In the genomic region with DNA sequence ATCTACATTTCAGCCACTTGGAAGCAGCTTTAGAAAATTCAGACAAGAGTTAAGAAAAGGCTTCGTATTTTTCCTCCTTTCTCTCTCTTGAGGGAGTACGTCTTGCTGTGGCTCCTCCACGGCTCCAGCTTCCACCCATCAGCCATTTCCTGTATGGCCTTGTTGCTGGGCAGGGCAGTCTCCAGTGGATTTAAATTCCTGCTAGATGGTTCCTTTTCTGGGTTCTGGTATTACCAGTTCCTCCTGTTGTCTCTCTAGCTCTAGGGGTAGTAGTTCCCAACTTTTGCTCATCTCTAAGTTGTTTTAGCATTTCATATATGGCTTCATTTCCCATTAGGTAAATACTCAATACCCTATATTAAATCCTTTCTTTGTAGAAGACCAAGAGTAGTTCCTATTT, we compare ENCODE assay signal across 34 cellular contexts.
"Had no signal": no experiment of that assay in that cellular context is flagged by ENCODE, and none has a peak within 500 bp of the region (broad histone marks: within the 10 kb centered on the region; RNA-seq: fewer than 3 reads in every experiment).

No MANE protein-coding gene starts in this region.

- H3K4me1 Mint-ChIP-seq: activated CD4-positive, alpha-beta T cell treated with anti-CD3 and anti-CD28 coated beads for 36 hours; activated CD4-positive, alpha-beta T cell treated with anti-CD3 and anti-CD28 coated beads, Interleukin-2, amount 10 ng/mL, durations not matched to agents 24 days and 14 days; activated CD8-positive, alpha-beta memory T cell treated with anti-CD3 and anti-CD28 coated beads, Interleukin-2, amount 10 ng/mL, durations not matched to agents 7 days and 5 days; activated naive CD4-positive, alpha-beta T cell treated with anti-CD3 and anti-CD28 coated beads, Interleukin-2, amount 50 U/mL, for 24 hours; activated naive CD8-positive, alpha-beta T cell treated with anti-CD3 and anti-CD28 coated beads for 36 hours; activated naive CD8-positive, alpha-beta T cell treated with anti-CD3 and anti-CD28 coated beads, Interleukin-2, amount 50 U/mL, for 24 hours; T-helper 17 cell had no signal

- H3K27ac Mint-ChIP-seq: activated CD4-positive, alpha-beta memory T cell treated with anti-CD3 and anti-CD28 coated beads for 36 hours; activated CD4-positive, alpha-beta T cell treated with anti-CD3 and anti-CD28 coated beads for 36 hours; activated CD4-positive, alpha-beta T cell treated with anti-CD3 and anti-CD28 coated beads, Interleukin-2, amount 10 ng/mL, durations not matched to agents 24 days and 14 days; activated CD8-positive, alpha-beta memory T cell treated with anti-CD3 and anti-CD28 coated beads, Interleukin-2, amount 10 ng/mL, durations not matched to agents 7 days and 5 days; activated CD8-positive, alpha-beta T cell treated with anti-CD3 and anti-CD28 coated beads, Interleukin-2, amount 10 ng/mL, durations not matched to agents 7 days and 5 days; activated naive CD4-positive, alpha-beta T cell treated with anti-CD3 and anti-CD28 coated beads for 36 hours; activated naive CD4-positive, alpha-beta T cell treated with anti-CD3 and anti-CD28 coated beads, Interleukin-2, amount 50 U/mL, for 24 hours; activated naive CD8-positive, alpha-beta T cell treated with anti-CD3 and anti-CD28 coated beads for 36 hours; activated naive CD8-positive, alpha-beta T cell treated with anti-CD3 and anti-CD28 coated beads, Interleukin-2, amount 50 U/mL, for 24 hours; activated T-helper 1 cell treated with anti-CD3 and anti-CD28 coated beads, Interleukin-12 subunit alpha, Interleukin-12 subunit beta, Interleukin-2, Interleukin-4 antibody, amounts not matched to agents 30 ng/mL and 10 ng/mL and 1 ng/mL, durations not matched to agents 14 hours and 24 hours and 36 hours; activated T-helper 2 cell treated with anti-CD3 and anti-CD28 coated beads, Interferon-gamma antibody, Interleukin-2, Interleukin-4, amounts not matched to agents 10 μg/mL and 5 μg/mL and 100 μg/mL, durations not matched to agents 14 hours and 24 hours and 36 hours; effector memory CD8-positive, alpha-beta T cell; T-helper 17 cell; T-helper 2 cell treated with Interferon-gamma antibody and Interleukin-4, amounts not matched to agents 5 μg/mL and 100 μg/mL, for 36 hours had no signal

- H3K36me3 ChIP-seq: adrenal gland, heart left ventricle had no signal

- H3K9me3 Mint-ChIP-seq: activated CD4-positive, alpha-beta memory T cell treated with anti-CD3 and anti-CD28 coated beads for 36 hours; activated CD4-positive, alpha-beta T cell treated with anti-CD3 and anti-CD28 coated beads, Interleukin-2, amount 10 ng/mL, durations not matched to agents 24 days and 14 days; activated naive CD4-positive, alpha-beta T cell treated with anti-CD3 and anti-CD28 coated beads for 36 hours; activated naive CD4-positive, alpha-beta T cell treated with anti-CD3 and anti-CD28 coated beads, Interleukin-2, amount 50 U/mL, for 24 hours; activated naive CD8-positive, alpha-beta T cell treated with anti-CD3 and anti-CD28 coated beads for 36 hours; activated naive CD8-positive, alpha-beta T cell treated with anti-CD3 and anti-CD28 coated beads, Interleukin-2, amount 50 U/mL, for 24 hours; activated T-helper 1 cell treated with anti-CD3 and anti-CD28 coated beads, Interleukin-12 subunit alpha, Interleukin-12 subunit beta, Interleukin-2, Interleukin-4 antibody, amounts not matched to agents 30 ng/mL and 10 ng/mL and 1 ng/mL, durations not matched to agents 14 hours and 24 hours and 36 hours; activated T-helper 2 cell treated with anti-CD3 and anti-CD28 coated beads, Interferon-gamma antibody, Interleukin-2, Interleukin-4, amounts not matched to agents 10 μg/mL and 5 μg/mL and 100 μg/mL, durations not matched to agents 14 hours and 24 hours and 36 hours; T-helper 2 cell treated with Interferon-gamma antibody and Interleukin-4, amounts not matched to agents 5 μg/mL and 100 μg/mL, for 36 hours had no signal

- H3K27ac ChIP-seq: adrenal gland, body of pancreas, epithelial cell of prostate, heart left ventricle had no signal

- DNase-seq: activated CD4-positive, alpha-beta memory T cell treated with anti-CD3 and anti-CD28 coated beads for 36 hours; activated CD4-positive, alpha-beta T cell treated with anti-CD3 and anti-CD28 coated beads for 36 hours; activated CD4-positive, alpha-beta T cell treated with anti-CD3 and anti-CD28 coated beads, Interleukin-2, amount 10 ng/mL, durations not matched to agents 24 days and 14 days; activated CD4-positive, CD25-positive, alpha-beta regulatory T cell; activated CD4-positive, CD25-positive, alpha-beta regulatory T cell treated with anti-CD3 and anti-CD28 coated beads, Interleukin-2, amount 50 U/mL, for 72 hours; activated CD8-positive, alpha-beta memory T cell treated with anti-CD3 and anti-CD28 coated beads, Interleukin-2, amount 10 ng/mL, durations not matched to agents 7 days and 5 days; activated CD8-positive, alpha-beta memory T cell treated with anti-CD3 and anti-CD28 coated beads, Interleukin-2, amount 50 U/mL, for 4 hours; activated CD8-positive, alpha-beta T cell treated with anti-CD3 and anti-CD28 coated beads, Interleukin-2, amount 10 ng/mL, durations not matched to agents 7 days and 5 days; activated effector memory CD4-positive, alpha-beta T cell treated with anti-CD3 and anti-CD28 coated beads, Interleukin-2, amount 50 U/mL, for 16 hours; activated naive CD4-positive, alpha-beta T cell treated with anti-CD3 and anti-CD28 coated beads for 36 hours; activated naive CD8-positive, alpha-beta T cell treated with anti-CD3 and anti-CD28 coated beads for 36 hours; activated naive CD8-positive, alpha-beta T cell treated with anti-CD3 and anti-CD28 coated beads, Interleukin-2, amount 50 U/mL, for 24 hours; activated T-cell treated with anti-CD3 and anti-CD28 coated beads, Interleukin-2, amount 50 U/mL, for 1 hour; activated T-cell treated with anti-CD3 and anti-CD28 coated beads, Interleukin-2, amount 50 U/mL, for 48 hours; adrenal gland; amygdala; aorta; body of pancreas; caudate nucleus; cortex of kidney; dermis blood vessel endothelial cell; effector CD4-positive, alpha-beta T cell; effector memory CD8-positive, alpha-beta T cell; foreskin fibroblast; glutamatergic neuron; heart left ventricle; T-helper 1 cell; T-helper 17 cell; T1000 had no signal

- H3K4me3 ChIP-seq: adrenal gland, body of pancreas, heart left ventricle had no signal

- ATAC-seq: activated CD4-positive, alpha-beta T cell treated with anti-CD3 and anti-CD28 coated beads for 36 hours; activated CD8-positive, alpha-beta memory T cell treated with anti-CD3 and anti-CD28 coated beads, Interleukin-2, amount 10 ng/mL, durations not matched to agents 7 days and 5 days; activated CD8-positive, alpha-beta T cell treated with anti-CD3 and anti-CD28 coated beads, Interleukin-2, amount 10 ng/mL, durations not matched to agents 7 days and 5 days; activated naive CD8-positive, alpha-beta T cell treated with anti-CD3 and anti-CD28 coated beads, Interleukin-2, amount 50 U/mL, for 24 hours; body of pancreas; effector memory CD8-positive, alpha-beta T cell; heart left ventricle; T-helper 17 cell had no signal

- H3K27me3 ChIP-seq: adrenal gland, body of pancreas, heart left ventricle had no signal

- H3K4me3 Mint-ChIP-seq: activated CD4-positive, alpha-beta memory T cell treated with anti-CD3 and anti-CD28 coated beads for 36 hours; activated CD4-positive, alpha-beta T cell treated with anti-CD3 and anti-CD28 coated beads for 36 hours; activated CD4-positive, alpha-beta T cell treated with anti-CD3 and anti-CD28 coated beads, Interleukin-2, amount 10 ng/mL, durations not matched to agents 24 days and 14 days; activated CD8-positive, alpha-beta memory T cell treated with anti-CD3 and anti-CD28 coated beads, Interleukin-2, amount 10 ng/mL, durations not matched to agents 7 days and 5 days; activated CD8-positive, alpha-beta T cell treated with anti-CD3 and anti-CD28 coated beads, Interleukin-2, amount 10 ng/mL, durations not matched to agents 7 days and 5 days; activated naive CD4-positive, alpha-beta T cell treated with anti-CD3 and anti-CD28 coated beads for 36 hours; activated naive CD4-positive, alpha-beta T cell treated with anti-CD3 and anti-CD28 coated beads, Interleukin-2, amount 50 U/mL, for 24 hours; activated naive CD8-positive, alpha-beta T cell treated with anti-CD3 and anti-CD28 coated beads for 36 hours; activated naive CD8-positive, alpha-beta T cell treated with anti-CD3 and anti-CD28 coated beads, Interleukin-2, amount 50 U/mL, for 24 hours; activated T-helper 1 cell treated with anti-CD3 and anti-CD28 coated beads, Interleukin-12 subunit alpha, Interleukin-12 subunit beta, Interleukin-2, Interleukin-4 antibody, amounts not matched to agents 30 ng/mL and 10 ng/mL and 1 ng/mL, durations not matched to agents 14 hours and 24 hours and 36 hours; effector memory CD8-positive, alpha-beta T cell; T-helper 17 cell; T-helper 2 cell treated with Interferon-gamma antibody and Interleukin-4, amounts not matched to agents 5 μg/mL and 100 μg/mL, for 36 hours had no signal

- H3K4me1 ChIP-seq: adrenal gland, body of pancreas, heart left ventricle had no signal

- H3K9me3 ChIP-seq: adrenal gland, body of pancreas, heart left ventricle had no signal

- H3K27me3 Mint-ChIP-seq: activated CD4-positive, alpha-beta memory T cell treated with anti-CD3 and anti-CD28 coated beads for 36 hours; activated CD4-positive, alpha-beta T cell treated with anti-CD3 and anti-CD28 coated beads for 36 hours; activated CD4-positive, alpha-beta T cell treated with anti-CD3 and anti-CD28 coated beads, Interleukin-2, amount 10 ng/mL, durations not matched to agents 24 days and 14 days; activated CD8-positive, alpha-beta memory T cell treated with anti-CD3 and anti-CD28 coated beads, Interleukin-2, amount 10 ng/mL, durations not matched to agents 7 days and 5 days; activated naive CD4-positive, alpha-beta T cell treated with anti-CD3 and anti-CD28 coated beads, Interleukin-2, amount 50 U/mL, for 24 hours; effector memory CD8-positive, alpha-beta T cell; T-helper 17 cell had no signal

- H3K36me3 Mint-ChIP-seq: activated CD4-positive, alpha-beta memory T cell treated with anti-CD3 and anti-CD28 coated beads for 36 hours; activated CD8-positive, alpha-beta memory T cell treated with anti-CD3 and anti-CD28 coated beads, Interleukin-2, amount 10 ng/mL, durations not matched to agents 7 days and 5 days; activated naive CD4-positive, alpha-beta T cell treated with anti-CD3 and anti-CD28 coated beads, Interleukin-2, amount 50 U/mL, for 24 hours; activated naive CD8-positive, alpha-beta T cell treated with anti-CD3 and anti-CD28 coated beads for 36 hours had no signal
